1 cellular context compared by ENCODE assay signal in the genomic region with DNA sequence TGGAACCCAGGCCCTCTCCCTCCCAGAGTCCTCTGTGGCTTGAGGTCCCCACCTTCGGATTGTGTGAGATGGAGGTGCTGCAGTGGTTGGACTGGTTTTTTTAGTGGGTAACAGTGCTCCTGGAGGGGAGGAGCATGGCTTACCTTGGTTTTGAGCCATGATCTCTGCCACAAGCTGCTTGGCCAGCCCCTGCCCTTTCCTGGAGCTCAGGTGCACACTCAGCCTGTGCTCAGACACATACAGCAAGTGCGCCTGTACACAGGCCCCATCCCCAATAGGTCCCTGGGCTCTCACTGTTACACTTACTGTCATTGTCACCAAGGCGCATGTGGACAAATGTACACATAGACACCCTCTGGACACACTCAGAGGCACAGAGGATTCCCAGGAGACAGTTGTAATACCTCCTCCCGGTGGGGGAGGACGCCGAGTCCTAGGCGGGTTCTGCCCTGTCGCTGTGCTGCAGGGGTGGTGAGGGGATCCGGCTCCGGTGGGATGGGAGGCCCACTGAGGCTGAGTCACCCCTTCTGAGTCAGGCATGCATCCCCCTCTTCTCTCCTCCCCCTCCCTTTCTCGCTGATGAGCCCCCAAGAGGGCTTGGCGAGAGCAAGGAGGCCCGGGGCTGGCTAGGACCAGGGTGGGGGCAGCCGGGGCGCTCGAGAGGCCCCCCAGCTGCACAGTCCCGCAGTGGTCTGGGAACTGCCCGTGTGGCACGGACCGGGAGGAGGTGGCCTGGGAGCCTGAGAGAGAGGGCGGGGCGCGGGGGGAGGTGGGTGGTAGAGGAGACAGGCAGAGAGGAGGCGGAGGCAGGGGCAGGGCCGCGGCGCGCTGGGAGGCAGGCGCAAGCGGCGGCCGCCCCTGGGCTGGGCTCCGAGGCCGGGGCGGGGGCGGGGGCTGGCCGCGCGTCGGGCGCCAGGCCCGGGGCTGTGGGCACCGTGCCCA.
TF ChIP-seq lines count a peak whose summit lies in the region.

No MANE protein-coding gene starts in this region.

TF ChIP-seq in HepG2, 621 proteins besides CTCF, POLR2A, EP300 and RAD21 (continued from another document and continues in another):
- TF ChIP-seq ARHGAP35 (CRISPR knock-in tag; IDR thresholded peaks at IDR 0.05; ENCODE audit: borderline replicate concordance) = no peak
- no peak for TF ChIP-seq DMTF1 (CRISPR knock-in tag; IDR thresholded peaks at IDR 0.05)
- TF ChIP-seq NCOA1 (CRISPR knock-in tag; IDR thresholded peaks at IDR 0.05) = peak; percentile 59; the same call in 1 of the 2 replicates
- no peak for TF ChIP-seq RELA (CRISPR knock-in tag; IDR thresholded peaks at IDR 0.05)
- no peak for TF ChIP-seq ZNF552 (CRISPR knock-in tag; IDR thresholded peaks at IDR 0.05; ENCODE audit: borderline replicate concordance)
- TF ChIP-seq MIER2 (CRISPR knock-in tag; IDR thresholded peaks at IDR 0.05) = no peak
- TF ChIP-seq GRHL1 (CRISPR knock-in tag; conservative IDR thresholded peaks at IDR 0.05) = no peak
- TF ChIP-seq, protein P1, sequence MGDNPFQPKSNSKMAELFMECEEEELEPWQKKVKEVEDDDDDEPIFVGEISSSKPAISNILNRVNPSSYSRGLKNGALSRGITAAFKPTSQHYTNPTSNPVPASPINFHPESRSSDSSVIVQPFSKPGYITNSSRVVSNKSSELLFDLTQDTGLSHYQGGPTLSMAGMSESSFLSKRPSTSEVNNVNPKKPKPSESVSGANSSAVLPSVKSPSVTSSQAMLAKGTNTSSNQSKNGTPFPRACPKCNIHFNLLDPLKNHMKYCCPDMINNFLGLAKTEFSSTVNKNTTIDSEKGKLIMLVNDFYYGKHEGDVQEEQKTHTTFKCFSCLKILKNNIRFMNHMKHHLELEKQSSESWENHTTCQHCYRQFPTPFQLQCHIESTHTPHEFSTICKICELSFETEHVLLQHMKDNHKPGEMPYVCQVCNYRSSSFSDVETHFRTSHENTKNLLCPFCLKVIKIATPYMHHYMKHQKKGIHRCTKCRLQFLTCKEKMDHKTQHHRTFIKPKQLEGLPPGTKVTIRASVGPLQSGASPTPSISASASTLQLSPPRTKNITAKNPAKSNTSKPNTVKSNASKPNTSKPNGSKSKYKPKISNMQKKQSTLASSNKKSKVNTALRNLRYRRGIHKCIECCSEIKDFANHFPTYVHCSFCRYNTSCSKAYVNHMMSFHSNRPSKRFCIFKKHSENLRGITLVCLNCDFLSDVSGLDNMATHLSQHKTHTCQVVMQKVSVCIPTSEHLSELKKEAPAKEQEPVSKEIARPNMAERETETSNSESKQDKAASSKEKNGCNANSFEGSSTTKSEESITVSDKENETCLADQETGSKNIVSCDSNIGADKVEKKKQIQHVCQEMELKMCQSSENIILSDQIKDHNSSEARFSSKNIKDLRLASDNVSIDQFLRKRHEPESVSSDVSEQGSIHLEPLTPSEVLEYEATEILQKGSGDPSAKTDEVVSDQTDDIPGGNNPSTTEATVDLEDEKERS (CRISPR knock-in tag; IDR thresholded peaks at IDR 0.05) = peak; percentile 38
- peak; percentile 32; the same call in 1 of the 2 replicates for TF ChIP-seq ZNF580 (CRISPR knock-in tag; IDR thresholded peaks at IDR 0.05; ENCODE audit: borderline replicate concordance, low read depth)
- no peak for TF ChIP-seq KIAA2018 (CRISPR knock-in tag; IDR thresholded peaks at IDR 0.05; ENCODE audit: borderline replicate concordance)
- no peak for TF ChIP-seq ZNF674 (CRISPR knock-in tag; IDR thresholded peaks at IDR 0.05; ENCODE audit: low read depth)
- TF ChIP-seq ZNF17 (CRISPR knock-in tag; IDR thresholded peaks at IDR 0.05) = no peak
- TF ChIP-seq IRX3 (CRISPR knock-in tag; IDR thresholded peaks at IDR 0.05; ENCODE audit: borderline replicate concordance, low read depth) = no peak
- no peak for TF ChIP-seq ZNF235 (CRISPR knock-in tag; IDR thresholded peaks at IDR 0.05; ENCODE audit: borderline replicate concordance)
- TF ChIP-seq FOXJ3 (CRISPR knock-in tag; IDR thresholded peaks at IDR 0.05; ENCODE audit: borderline replicate concordance) = no peak
- TF ChIP-seq TMF1 (CRISPR knock-in tag; IDR thresholded peaks at IDR 0.05; ENCODE audit: low read depth) = no peak
- TF ChIP-seq YEATS2 (CRISPR knock-in tag; IDR thresholded peaks at IDR 0.05; ENCODE audit: borderline replicate concordance) = no peak; the same call in 1 of the 2 replicates
- TF ChIP-seq ESRRA (CRISPR knock-in tag; IDR thresholded peaks at IDR 0.05; ENCODE audit: low read depth) = peak; percentile 7; the same call in 1 of the 2 replicates
- 0 out of 2 replicates have a peak, but pooled peaks have one; percentile 4 for TF ChIP-seq NFE2L2 (IDR thresholded peaks at IDR 0.05; ENCODE audit: low read length)
- TF ChIP-seq, protein P2, sequence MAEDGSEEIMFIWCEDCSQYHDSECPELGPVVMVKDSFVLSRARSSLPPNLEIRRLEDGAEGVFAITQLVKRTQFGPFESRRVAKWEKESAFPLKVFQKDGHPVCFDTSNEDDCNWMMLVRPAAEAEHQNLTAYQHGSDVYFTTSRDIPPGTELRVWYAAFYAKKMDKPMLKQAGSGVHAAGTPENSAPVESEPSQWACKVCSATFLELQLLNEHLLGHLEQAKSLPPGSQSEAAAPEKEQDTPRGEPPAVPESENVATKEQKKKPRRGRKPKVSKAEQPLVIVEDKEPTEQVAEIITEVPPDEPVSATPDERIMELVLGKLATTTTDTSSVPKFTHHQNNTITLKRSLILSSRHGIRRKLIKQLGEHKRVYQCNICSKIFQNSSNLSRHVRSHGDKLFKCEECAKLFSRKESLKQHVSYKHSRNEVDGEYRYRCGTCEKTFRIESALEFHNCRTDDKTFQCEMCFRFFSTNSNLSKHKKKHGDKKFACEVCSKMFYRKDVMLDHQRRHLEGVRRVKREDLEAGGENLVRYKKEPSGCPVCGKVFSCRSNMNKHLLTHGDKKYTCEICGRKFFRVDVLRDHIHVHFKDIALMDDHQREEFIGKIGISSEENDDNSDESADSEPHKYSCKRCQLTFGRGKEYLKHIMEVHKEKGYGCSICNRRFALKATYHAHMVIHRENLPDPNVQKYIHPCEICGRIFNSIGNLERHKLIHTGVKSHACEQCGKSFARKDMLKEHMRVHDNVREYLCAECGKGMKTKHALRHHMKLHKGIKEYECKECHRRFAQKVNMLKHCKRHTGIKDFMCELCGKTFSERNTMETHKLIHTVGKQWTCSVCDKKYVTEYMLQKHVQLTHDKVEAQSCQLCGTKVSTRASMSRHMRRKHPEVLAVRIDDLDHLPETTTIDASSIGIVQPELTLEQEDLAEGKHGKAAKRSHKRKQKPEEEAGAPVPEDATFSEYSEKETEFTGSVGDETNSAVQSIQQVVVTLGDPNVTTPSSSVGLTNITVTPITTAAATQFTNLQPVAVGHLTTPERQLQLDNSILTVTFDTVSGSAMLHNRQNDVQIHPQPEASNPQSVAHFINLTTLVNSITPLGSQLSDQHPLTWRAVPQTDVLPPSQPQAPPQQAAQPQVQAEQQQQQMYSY (CRISPR knock-in tag; IDR thresholded peaks at IDR 0.05) = no peak
- TF ChIP-seq, protein P3, sequence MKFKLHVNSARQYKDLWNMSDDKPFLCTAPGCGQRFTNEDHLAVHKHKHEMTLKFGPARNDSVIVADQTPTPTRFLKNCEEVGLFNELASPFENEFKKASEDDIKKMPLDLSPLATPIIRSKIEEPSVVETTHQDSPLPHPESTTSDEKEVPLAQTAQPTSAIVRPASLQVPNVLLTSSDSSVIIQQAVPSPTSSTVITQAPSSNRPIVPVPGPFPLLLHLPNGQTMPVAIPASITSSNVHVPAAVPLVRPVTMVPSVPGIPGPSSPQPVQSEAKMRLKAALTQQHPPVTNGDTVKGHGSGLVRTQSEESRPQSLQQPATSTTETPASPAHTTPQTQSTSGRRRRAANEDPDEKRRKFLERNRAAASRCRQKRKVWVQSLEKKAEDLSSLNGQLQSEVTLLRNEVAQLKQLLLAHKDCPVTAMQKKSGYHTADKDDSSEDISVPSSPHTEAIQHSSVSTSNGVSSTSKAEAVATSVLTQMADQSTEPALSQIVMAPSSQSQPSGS (CRISPR knock-in tag; IDR thresholded peaks at IDR 0.05) = no peak
